ENCODE assay signal across 1 cellular context in the genomic region with DNA sequence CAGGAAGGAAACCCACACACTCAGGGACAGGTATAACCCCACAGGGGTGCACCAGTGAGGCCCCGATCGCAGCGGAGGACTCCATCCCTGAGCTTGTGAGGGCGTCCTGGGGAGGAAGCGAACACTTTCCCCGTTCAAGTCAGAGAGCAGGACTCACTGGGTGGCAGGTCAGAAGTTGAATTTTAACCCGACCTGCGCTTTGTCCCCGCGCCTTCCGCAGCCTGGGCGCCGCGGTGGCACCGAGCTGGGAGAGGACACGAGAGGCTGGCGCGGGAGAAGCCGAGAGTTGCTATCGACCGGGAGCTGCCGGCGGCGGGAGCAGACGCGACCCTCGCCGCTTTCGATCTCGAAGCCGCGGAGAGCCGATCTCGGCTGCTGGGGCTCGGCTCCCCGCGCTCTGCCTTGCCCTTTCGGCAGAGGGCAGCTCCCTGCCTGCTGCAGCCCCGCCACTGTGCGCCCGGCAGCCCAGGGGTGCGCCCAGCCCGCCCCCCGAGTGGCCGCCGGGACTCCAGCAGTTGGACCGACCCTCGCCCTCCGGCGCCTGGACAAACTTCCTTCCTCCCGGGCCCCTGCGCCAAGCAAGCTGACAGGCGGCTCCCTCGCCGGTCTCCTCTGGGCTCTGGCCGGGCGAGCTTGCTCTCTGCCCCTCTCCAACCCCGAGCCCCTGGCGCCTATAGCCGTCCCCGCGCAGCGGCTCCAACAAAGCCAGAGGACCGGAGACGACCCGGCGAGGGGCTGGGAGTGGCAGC.
TF ChIP-seq lines count a peak whose summit lies in the region.

No MANE protein-coding gene starts in this region.

TF ChIP-seq in HepG2, 621 proteins besides CTCF, POLR2A, EP300 and RAD21 (continued from another document and continues in another):
- TF ChIP-seq, protein P1, sequence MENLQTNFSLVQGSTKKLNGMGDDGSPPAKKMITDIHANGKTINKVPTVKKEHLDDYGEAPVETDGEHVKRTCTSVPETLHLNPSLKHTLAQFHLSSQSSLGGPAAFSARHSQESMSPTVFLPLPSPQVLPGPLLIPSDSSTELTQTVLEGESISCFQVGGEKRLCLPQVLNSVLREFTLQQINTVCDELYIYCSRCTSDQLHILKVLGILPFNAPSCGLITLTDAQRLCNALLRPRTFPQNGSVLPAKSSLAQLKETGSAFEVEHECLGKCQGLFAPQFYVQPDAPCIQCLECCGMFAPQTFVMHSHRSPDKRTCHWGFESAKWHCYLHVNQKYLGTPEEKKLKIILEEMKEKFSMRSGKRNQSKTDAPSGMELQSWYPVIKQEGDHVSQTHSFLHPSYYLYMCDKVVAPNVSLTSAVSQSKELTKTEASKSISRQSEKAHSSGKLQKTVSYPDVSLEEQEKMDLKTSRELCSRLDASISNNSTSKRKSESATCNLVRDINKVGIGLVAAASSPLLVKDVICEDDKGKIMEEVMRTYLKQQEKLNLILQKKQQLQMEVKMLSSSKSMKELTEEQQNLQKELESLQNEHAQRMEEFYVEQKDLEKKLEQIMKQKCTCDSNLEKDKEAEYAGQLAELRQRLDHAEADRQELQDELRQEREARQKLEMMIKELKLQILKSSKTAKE (CRISPR knock-in tag; IDR thresholded peaks at IDR 0.05; ENCODE audit: borderline replicate concordance), result 0 out of 2 replicates have a peak, but pooled peaks have one; percentile 33
- no peak for TF ChIP-seq TCF7L2 (IDR thresholded peaks at IDR 0.05; ENCODE audit: low read depth, low read length)
- TF ChIP-seq, protein P2, sequence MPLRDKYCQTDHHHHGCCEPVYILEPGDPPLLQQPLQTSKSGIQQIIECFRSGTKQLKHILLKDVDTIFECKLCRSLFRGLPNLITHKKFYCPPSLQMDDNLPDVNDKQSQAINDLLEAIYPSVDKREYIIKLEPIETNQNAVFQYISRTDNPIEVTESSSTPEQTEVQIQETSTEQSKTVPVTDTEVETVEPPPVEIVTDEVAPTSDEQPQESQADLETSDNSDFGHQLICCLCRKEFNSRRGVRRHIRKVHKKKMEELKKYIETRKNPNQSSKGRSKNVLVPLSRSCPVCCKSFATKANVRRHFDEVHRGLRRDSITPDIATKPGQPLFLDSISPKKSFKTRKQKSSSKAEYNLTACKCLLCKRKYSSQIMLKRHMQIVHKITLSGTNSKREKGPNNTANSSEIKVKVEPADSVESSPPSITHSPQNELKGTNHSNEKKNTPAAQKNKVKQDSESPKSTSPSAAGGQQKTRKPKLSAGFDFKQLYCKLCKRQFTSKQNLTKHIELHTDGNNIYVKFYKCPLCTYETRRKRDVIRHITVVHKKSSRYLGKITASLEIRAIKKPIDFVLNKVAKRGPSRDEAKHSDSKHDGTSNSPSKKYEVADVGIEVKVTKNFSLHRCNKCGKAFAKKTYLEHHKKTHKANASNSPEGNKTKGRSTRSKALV (CRISPR knock-in tag; IDR thresholded peaks at IDR 0.05), result peak; percentile 93; the same call in 1 of the 2 replicates
- TF ChIP-seq, protein P3, sequence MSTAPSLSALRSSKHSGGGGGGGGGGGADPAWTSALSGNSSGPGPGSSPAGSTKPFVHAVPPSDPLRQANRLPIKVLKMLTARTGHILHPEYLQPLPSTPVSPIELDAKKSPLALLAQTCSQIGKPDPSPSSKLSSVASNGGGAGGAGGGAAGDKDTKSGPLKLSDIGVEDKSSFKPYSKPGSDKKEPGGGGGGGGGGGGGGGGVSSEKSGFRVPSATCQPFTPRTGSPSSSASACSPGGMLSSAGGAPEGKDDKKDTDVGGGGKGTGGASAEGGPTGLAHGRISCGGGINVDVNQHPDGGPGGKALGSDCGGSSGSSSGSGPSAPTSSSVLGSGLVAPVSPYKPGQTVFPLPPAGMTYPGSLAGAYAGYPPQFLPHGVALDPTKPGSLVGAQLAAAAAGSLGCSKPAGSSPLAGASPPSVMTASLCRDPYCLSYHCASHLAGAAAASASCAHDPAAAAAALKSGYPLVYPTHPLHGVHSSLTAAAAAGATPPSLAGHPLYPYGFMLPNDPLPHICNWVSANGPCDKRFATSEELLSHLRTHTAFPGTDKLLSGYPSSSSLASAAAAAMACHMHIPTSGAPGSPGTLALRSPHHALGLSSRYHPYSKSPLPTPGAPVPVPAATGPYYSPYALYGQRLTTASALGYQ (CRISPR knock-in tag; IDR thresholded peaks at IDR 0.05), result peak; percentile 66
- no peak for TF ChIP-seq ZNF496 (CRISPR knock-in tag; IDR thresholded peaks at IDR 0.05; ENCODE audit: insufficient replicate concordance)
- TF ChIP-seq CBFB (CRISPR knock-in tag; IDR thresholded peaks at IDR 0.05), result 0 out of 2 replicates have a peak, but pooled peaks have one; percentile 51
- TF ChIP-seq KDM2A (CRISPR knock-in tag; IDR thresholded peaks at IDR 0.05; ENCODE audit: borderline replicate concordance, low read depth), result peak; percentile 88
- 0 out of 2 replicates have a peak, but pooled peaks have one; percentile 23 for TF ChIP-seq ZFP36L1 (CRISPR knock-in tag; IDR thresholded peaks at IDR 0.05)
- no peak for TF ChIP-seq ISL2 (CRISPR knock-in tag; IDR thresholded peaks at IDR 0.05)
- peak; percentile 67 for TF ChIP-seq ZSCAN31 (CRISPR knock-in tag; IDR thresholded peaks at IDR 0.05; ENCODE audit: low read depth)
- TF ChIP-seq, protein P4, sequence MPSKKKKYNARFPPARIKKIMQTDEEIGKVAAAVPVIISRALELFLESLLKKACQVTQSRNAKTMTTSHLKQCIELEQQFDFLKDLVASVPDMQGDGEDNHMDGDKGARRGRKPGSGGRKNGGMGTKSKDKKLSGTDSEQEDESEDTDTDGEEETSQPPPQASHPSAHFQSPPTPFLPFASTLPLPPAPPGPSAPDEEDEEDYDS (CRISPR knock-in tag; IDR thresholded peaks at IDR 0.05), result peak; percentile 90
- TF ChIP-seq YEATS4 (CRISPR knock-in tag; IDR thresholded peaks at IDR 0.05; ENCODE audit: borderline replicate concordance), result peak; percentile 86
- TF ChIP-seq ATAD3A (CRISPR knock-in tag; IDR thresholded peaks at IDR 0.05), result no peak
- no peak for TF ChIP-seq ZNF564 (CRISPR knock-in tag; IDR thresholded peaks at IDR 0.05)
- TF ChIP-seq, protein P5, sequence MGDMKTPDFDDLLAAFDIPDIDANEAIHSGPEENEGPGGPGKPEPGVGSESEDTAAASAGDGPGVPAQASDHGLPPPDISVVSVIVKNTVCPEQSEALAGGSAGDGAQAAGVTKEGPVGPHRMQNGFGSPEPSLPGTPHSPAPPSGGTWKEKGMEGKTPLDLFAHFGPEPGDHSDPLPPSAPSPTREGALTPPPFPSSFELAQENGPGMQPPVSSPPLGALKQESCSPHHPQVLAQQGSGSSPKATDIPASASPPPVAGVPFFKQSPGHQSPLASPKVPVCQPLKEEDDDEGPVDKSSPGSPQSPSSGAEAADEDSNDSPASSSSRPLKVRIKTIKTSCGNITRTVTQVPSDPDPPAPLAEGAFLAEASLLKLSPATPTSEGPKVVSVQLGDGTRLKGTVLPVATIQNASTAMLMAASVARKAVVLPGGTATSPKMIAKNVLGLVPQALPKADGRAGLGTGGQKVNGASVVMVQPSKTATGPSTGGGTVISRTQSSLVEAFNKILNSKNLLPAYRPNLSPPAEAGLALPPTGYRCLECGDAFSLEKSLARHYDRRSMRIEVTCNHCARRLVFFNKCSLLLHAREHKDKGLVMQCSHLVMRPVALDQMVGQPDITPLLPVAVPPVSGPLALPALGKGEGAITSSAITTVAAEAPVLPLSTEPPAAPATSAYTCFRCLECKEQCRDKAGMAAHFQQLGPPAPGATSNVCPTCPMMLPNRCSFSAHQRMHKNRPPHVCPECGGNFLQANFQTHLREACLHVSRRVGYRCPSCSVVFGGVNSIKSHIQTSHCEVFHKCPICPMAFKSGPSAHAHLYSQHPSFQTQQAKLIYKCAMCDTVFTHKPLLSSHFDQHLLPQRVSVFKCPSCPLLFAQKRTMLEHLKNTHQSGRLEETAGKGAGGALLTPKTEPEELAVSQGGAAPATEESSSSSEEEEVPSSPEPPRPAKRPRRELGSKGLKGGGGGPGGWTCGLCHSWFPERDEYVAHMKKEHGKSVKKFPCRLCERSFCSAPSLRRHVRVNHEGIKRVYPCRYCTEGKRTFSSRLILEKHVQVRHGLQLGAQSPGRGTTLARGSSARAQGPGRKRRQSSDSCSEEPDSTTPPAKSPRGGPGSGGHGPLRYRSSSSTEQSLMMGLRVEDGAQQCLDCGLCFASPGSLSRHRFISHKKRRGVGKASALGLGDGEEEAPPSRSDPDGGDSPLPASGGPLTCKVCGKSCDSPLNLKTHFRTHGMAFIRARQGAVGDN (CRISPR knock-in tag; IDR thresholded peaks at IDR 0.05), result peak; percentile 92
- TF ChIP-seq EEA1 (CRISPR knock-in tag; IDR thresholded peaks at IDR 0.05; ENCODE audit: borderline replicate concordance), result no peak
- TF ChIP-seq, protein P6, sequence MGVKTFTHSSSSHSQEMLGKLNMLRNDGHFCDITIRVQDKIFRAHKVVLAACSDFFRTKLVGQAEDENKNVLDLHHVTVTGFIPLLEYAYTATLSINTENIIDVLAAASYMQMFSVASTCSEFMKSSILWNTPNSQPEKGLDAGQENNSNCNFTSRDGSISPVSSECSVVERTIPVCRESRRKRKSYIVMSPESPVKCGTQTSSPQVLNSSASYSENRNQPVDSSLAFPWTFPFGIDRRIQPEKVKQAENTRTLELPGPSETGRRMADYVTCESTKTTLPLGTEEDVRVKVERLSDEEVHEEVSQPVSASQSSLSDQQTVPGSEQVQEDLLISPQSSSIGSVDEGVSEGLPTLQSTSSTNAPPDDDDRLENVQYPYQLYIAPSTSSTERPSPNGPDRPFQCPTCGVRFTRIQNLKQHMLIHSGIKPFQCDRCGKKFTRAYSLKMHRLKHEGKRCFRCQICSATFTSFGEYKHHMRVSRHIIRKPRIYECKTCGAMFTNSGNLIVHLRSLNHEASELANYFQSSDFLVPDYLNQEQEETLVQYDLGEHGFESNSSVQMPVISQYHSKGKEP (CRISPR knock-in tag; IDR thresholded peaks at IDR 0.05), result peak; percentile 66; the same call in 1 of the 2 replicates
- TF ChIP-seq ZNF878 (CRISPR knock-in tag; IDR thresholded peaks at IDR 0.05), result peak; percentile 53; the same call in 1 of the 2 replicates
- no peak for TF ChIP-seq NFYB (CRISPR knock-in tag; IDR thresholded peaks at IDR 0.05)
- TF ChIP-seq, protein P7, sequence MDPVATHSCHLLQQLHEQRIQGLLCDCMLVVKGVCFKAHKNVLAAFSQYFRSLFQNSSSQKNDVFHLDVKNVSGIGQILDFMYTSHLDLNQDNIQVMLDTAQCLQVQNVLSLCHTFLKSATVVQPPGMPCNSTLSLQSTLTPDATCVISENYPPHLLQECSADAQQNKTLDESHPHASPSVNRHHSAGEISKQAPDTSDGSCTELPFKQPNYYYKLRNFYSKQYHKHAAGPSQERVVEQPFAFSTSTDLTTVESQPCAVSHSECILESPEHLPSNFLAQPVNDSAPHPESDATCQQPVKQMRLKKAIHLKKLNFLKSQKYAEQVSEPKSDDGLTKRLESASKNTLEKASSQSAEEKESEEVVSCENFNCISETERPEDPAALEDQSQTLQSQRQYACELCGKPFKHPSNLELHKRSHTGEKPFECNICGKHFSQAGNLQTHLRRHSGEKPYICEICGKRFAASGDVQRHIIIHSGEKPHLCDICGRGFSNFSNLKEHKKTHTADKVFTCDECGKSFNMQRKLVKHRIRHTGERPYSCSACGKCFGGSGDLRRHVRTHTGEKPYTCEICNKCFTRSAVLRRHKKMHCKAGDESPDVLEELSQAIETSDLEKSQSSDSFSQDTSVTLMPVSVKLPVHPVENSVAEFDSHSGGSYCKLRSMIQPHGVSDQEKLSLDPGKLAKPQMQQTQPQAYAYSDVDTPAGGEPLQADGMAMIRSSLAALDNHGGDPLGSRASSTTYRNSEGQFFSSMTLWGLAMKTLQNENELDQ (CRISPR knock-in tag; IDR thresholded peaks at IDR 0.05; ENCODE audit: borderline replicate concordance), result no peak
- TF ChIP-seq BORCS8-MEF2B (CRISPR knock-in tag; IDR thresholded peaks at IDR 0.05), result peak; percentile 76
- TF ChIP-seq, protein P8, sequence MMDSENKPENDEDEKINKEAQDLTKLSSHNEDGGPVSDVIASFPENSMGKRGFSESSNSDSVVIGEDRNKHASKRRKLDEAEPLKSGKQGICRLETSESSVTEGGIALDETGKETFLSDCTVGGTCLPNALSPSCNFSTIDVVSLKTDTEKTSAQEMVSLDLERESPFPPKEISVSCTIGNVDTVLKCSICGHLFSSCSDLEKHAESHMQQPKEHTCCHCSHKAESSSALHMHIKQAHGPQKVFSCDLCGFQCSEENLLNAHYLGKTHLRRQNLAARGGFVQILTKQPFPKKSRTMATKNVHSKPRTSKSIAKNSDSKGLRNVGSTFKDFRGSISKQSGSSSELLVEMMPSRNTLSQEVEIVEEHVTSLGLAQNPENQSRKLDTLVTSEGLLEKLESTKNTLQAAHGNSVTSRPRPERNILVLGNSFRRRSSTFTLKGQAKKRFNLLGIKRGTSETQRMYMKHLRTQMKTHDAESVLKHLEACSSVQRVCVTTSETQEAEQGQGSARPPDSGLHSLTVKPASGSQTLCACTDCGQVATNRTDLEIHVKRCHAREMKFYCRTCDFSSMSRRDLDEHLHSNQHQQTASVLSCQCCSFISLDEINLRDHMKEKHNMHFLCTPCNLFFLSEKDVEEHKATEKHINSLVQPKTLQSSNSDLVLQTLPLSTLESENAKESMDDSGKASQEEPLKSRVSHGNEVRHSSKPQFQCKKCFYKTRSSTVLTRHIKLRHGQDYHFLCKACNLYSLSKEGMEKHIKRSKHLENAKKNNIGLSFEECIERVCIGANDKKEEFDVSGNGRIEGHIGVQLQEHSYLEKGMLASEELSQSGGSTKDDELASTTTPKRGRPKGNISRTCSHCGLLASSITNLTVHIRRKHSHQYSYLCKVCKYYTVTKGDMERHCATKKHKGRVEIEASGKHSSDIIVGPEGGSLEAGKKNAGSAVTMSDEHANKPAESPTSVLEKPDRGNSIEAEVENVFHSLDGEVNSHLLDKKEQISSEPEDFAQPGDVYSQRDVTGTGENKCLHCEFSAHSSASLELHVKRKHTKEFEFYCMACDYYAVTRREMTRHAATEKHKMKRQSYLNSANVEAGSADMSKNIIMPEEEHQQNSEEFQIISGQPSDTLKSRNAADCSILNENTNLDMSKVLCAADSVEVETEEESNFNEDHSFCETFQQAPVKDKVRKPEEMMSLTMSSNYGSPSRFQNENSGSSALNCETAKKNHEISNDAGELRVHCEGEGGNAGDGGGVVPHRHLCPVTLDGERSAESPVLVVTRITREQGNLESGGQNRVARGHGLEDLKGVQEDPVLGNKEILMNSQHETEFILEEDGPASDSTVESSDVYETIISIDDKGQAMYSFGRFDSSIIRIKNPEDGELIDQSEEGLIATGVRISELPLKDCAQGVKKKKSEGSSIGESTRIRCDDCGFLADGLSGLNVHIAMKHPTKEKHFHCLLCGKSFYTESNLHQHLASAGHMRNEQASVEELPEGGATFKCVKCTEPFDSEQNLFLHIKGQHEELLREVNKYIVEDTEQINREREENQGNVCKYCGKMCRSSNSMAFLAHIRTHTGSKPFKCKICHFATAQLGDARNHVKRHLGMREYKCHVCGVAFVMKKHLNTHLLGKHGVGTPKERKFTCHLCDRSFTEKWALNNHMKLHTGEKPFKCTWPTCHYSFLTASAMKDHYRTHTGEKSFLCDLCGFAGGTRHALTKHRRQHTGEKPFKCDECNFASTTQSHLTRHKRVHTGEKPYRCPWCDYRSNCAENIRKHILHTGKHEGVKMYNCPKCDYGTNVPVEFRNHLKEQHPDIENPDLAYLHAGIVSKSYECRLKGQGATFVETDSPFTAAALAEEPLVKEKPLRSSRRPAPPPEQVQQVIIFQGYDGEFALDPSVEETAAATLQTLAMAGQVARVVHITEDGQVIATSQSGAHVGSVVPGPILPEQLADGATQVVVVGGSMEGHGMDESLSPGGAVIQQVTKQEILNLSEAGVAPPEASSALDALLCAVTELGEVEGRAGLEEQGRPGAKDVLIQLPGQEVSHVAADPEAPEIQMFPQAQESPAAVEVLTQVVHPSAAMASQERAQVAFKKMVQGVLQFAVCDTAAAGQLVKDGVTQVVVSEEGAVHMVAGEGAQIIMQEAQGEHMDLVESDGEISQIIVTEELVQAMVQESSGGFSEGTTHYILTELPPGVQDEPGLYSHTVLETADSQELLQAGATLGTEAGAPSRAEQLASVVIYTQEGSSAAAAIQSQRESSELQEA (CRISPR knock-in tag; IDR thresholded peaks at IDR 0.05; ENCODE audit: not compliant biosample characterization), result no peak
- peak; percentile 75 for TF ChIP-seq HDAC2 (CRISPR knock-in tag; IDR thresholded peaks at IDR 0.05)
- TF ChIP-seq MYNN (CRISPR knock-in tag; IDR thresholded peaks at IDR 0.05; ENCODE audit: low read depth), result peak; percentile 55; the same call in 1 of the 2 replicates
- peak; percentile 56; the same call in 1 of the 2 replicates for TF ChIP-seq SOX5 (CRISPR knock-in tag; IDR thresholded peaks at IDR 0.05; ENCODE audit: borderline replicate concordance)
- peak; percentile 50; the same call in 1 of the 2 replicates for TF ChIP-seq DNMT1 (CRISPR knock-in tag; IDR thresholded peaks at IDR 0.05)
